In the genomic region with DNA sequence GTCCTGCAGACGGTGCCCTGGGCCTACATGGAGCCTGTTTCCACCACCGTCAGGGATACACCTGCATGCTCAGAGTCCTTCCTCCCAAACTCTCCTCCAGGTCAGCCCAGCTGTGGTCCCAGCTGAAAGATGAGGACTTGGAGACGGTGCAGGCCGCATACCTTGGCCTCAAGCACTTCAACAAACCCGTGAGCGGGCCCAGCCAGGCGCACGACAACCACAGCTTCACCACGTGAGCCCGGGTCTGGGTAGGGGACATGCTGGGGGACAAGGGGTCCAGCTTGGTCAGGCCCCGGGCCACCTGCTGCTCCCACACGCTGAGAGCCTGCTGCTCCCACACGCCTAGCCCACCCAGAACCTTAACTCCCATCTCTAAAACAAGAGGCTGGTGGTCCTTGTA, we compare ENCODE assay signal across 1 cellular context.
TF ChIP-seq lines count a peak whose summit lies in the region.

No MANE protein-coding gene starts in this region.

TF ChIP-seq in SK-N-SH, 30 proteins besides CTCF, POLR2A, EP300 and RAD21:
- TF ChIP-seq IRF3 (IDR thresholded peaks at IDR 0.05; ENCODE audit: low read depth, low read length) (no peak), TCF12 (IDR thresholded peaks at IDR 0.05) (no peak), SMC3 (IDR thresholded peaks at IDR 0.05; ENCODE audit: low read depth, low read length) (no peak), REST (IDR thresholded peaks at IDR 0.05; ENCODE audit: low read depth, low read length) (no peak), MEF2A (IDR thresholded peaks at IDR 0.05; ENCODE audit: borderline replicate concordance, low read depth) (no peak), SIN3A (IDR thresholded peaks at IDR 0.05; ENCODE audit: borderline replicate concordance, low read depth, low read length) (no peak), EZH2phosphoT487 (IDR thresholded peaks at IDR 0.05; ENCODE audit: borderline replicate concordance, low read depth) (no peak), USF1 (IDR thresholded peaks at IDR 0.05; ENCODE audit: borderline replicate concordance, low read depth) (no peak), POLR2AphosphoS5 (IDR thresholded peaks at IDR 0.05; ENCODE audit: low read depth, low read length) (no peak), GABPA (IDR thresholded peaks at IDR 0.05; ENCODE audit: low read depth) (no peak), FOXJ3 (CRISPR knock-in tag; IDR thresholded peaks at IDR 0.05) (no peak), RCOR1 (IDR thresholded peaks at IDR 0.05; ENCODE audit: low read length) (no peak), FOSL2 (IDR thresholded peaks at IDR 0.05; ENCODE audit: borderline replicate concordance, low read depth) (no peak), NFIC (IDR thresholded peaks at IDR 0.05; ENCODE audit: borderline replicate concordance) (no peak), JUND (IDR thresholded peaks at IDR 0.05) (no peak), ELF1 (IDR thresholded peaks at IDR 0.05) (no peak), TAF1 (IDR thresholded peaks at IDR 0.05; ENCODE audit: borderline replicate concordance, low read depth, low read length) (no peak), CHD2 (IDR thresholded peaks at IDR 0.05; ENCODE audit: low read length, partially characterized antibody) (no peak)
- TF ChIP-seq, protein P1, sequence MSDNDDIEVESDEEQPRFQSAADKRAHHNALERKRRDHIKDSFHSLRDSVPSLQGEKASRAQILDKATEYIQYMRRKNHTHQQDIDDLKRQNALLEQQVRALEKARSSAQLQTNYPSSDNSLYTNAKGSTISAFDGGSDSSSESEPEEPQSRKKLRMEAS (IDR thresholded peaks at IDR 0.05; ENCODE audit: low read depth) = no peak
